29 cellular contexts compared by ENCODE assay signal in genomic region chr4:7383251-7383650, GRCh38. TPM values are rescaled to one million over a fixed set of nuclear protein-coding genes. Genes with fewer than 3 reads are reported as not detected.
DNase-seq lines count a peak whose midpoint lies in the region; ATAC-seq and TF ChIP-seq lines count a peak whose summit lies in the region.
"Had no signal": no experiment of that assay in that cellular context is flagged by ENCODE, and none has a peak within 500 bp of the region (broad histone marks: within the 10 kb centered on the region; RNA-seq: fewer than 3 reads in every experiment).

No MANE protein-coding gene starts in this region.

- no peaks in the 10 kb centered on the region for H3K79me2 ChIP-seq in GM23338 (replicated peaks; ENCODE audit: insufficient read depth)

- no peak overlapping the region for H2AFZ ChIP-seq in GM23338

- peaks cover 6 to 11% (median 9%) of the 10 kb centered on the region in 11 experiments for H3K9me3 ChIP-seq in BLaER1 treated with 17β-estradiol and CSF1 and Interleukin-3, amounts not matched to agents 10 nM and 100 nM (replicated peaks in 1 of 11)
- H3K9me3 ChIP-seq: right lobe of liver had no signal

- H3K27me3 ChIP-seq in BLaER1 treated with 17β-estradiol and CSF1 and Interleukin-3, amounts not matched to agents 10 nM and 100 nM = peaks cover 0 to 10% (median 0%) of the 10 kb centered on the region in 11 experiments; a peak in 2 of 22 replicates
- no peaks in the 10 kb centered on the region for H3K27me3 ChIP-seq in GM23338 (ENCODE audit: insufficient read depth)
- H3K27me3 ChIP-seq: right lobe of liver had no signal

- no peak for TF ChIP-seq CTCF in GM23338 (conservative IDR thresholded peaks at IDR 0.05; ENCODE audit: low read depth in 2 of 2)

- ATAC-seq in activated naive CD8-positive, alpha-beta T cell treated with anti-CD3 and anti-CD28 coated beads, Interleukin-2, amount 50 U/mL, for 24 hours = no peak
- no peak for ATAC-seq in GM23338
- ATAC-seq: activated CD8-positive, alpha-beta memory T cell treated with anti-CD3 and anti-CD28 coated beads, Interleukin-2, amount 10 ng/mL, durations not matched to agents 7 days and 5 days; esophagus mucosa; right lobe of liver had no signal

- peaks cover 5% of the 10 kb centered on the region for H3K27me3 Mint-ChIP-seq in activated naive CD8-positive, alpha-beta T cell treated with anti-CD3 and anti-CD28 coated beads, Interleukin-2, amount 50 U/mL, for 24 hours
- peaks cover 9% of the 10 kb centered on the region for H3K27me3 Mint-ChIP-seq in GM23338 (ENCODE audit: insufficient read depth, low read depth, poor library complexity)
- H3K27me3 Mint-ChIP-seq: activated CD8-positive, alpha-beta memory T cell treated with anti-CD3 and anti-CD28 coated beads, Interleukin-2, amount 10 ng/mL, durations not matched to agents 7 days and 5 days had no signal

- no peaks in the 10 kb centered on the region for H3K36me3 Mint-ChIP-seq in activated naive CD8-positive, alpha-beta T cell treated with anti-CD3 and anti-CD28 coated beads, Interleukin-2, amount 50 U/mL, for 24 hours (ENCODE audit: low read depth)
- H3K36me3 Mint-ChIP-seq in GM23338 (ENCODE audit: low read depth) = no peaks in the 10 kb centered on the region
- H3K36me3 Mint-ChIP-seq: activated CD8-positive, alpha-beta memory T cell treated with anti-CD3 and anti-CD28 coated beads, Interleukin-2, amount 10 ng/mL, durations not matched to agents 7 days and 5 days; activated naive CD4-positive, alpha-beta T cell treated with anti-CD3 and anti-CD28 coated beads, Interleukin-2, amount 50 U/mL, for 24 hours; CD4-positive, CD25-positive, alpha-beta regulatory T cell had no signal

- peak; percentile 25 for DNase-seq in G401 (ENCODE audit: low spot score)
- peak; percentile 24 for DNase-seq in cerebellum (ENCODE audit: low spot score)
- DNase-seq in mesenteric fat pad (ENCODE audit: low spot score) = peak; percentile 72
- no peak for DNase-seq in activated naive CD8-positive, alpha-beta T cell treated with anti-CD3 and anti-CD28 coated beads, Interleukin-2, amount 50 U/mL, for 24 hours
- no peak for DNase-seq in GM23338 (ENCODE audit: low spot score)
- DNase-seq in dedifferentiated amniotic fluid mesenchymal stem cell (ENCODE audit: extremely low spot score) = no peak
- no peak for DNase-seq in NCI-H187 treated with DMSO at 0.1 percent for 48 hours (lab: John Stamatoyannopoulos, UW)
- DNase-seq: activated CD4-positive, alpha-beta T cell treated with anti-CD3 and anti-CD28 coated beads, Interleukin-2, amount 50 U/mL, for 1 hour; activated CD8-positive, alpha-beta memory T cell treated with anti-CD3 and anti-CD28 coated beads, Interleukin-2, amount 10 ng/mL, durations not matched to agents 7 days and 5 days; caudate nucleus; CD4-positive, CD25-positive, alpha-beta regulatory T cell; DMS153; effector CD8-positive, alpha-beta T cell; foreskin melanocyte; hypothalamus; NCI-H1105; NCI-H2081 treated with DMSO at 0.1 percent for 48 hours; NCI-H510A; right lobe of liver; stimulated activated naive CD4-positive, alpha-beta T cell treated with Interleukin-2 at 50 U/mL for 16 hours had no signal

- H3K4me1 Mint-ChIP-seq in activated naive CD8-positive, alpha-beta T cell treated with anti-CD3 and anti-CD28 coated beads, Interleukin-2, amount 50 U/mL, for 24 hours = no peaks in the 10 kb centered on the region
- no peaks in the 10 kb centered on the region; the same call in 2 of the 3 replicates for H3K4me1 Mint-ChIP-seq in GM23338
- H3K4me1 Mint-ChIP-seq: activated CD8-positive, alpha-beta memory T cell treated with anti-CD3 and anti-CD28 coated beads, Interleukin-2, amount 10 ng/mL, durations not matched to agents 7 days and 5 days; activated naive CD4-positive, alpha-beta T cell treated with anti-CD3 and anti-CD28 coated beads, Interleukin-2, amount 50 U/mL, for 24 hours; CD4-positive, CD25-positive, alpha-beta regulatory T cell had no signal

- H3K4me3 Mint-ChIP-seq in activated naive CD8-positive, alpha-beta T cell treated with anti-CD3 and anti-CD28 coated beads, Interleukin-2, amount 50 U/mL, for 24 hours = no peak overlapping the region
- H3K4me3 Mint-ChIP-seq in GM23338 = no peak overlapping the region
- H3K4me3 Mint-ChIP-seq: activated CD8-positive, alpha-beta memory T cell treated with anti-CD3 and anti-CD28 coated beads, Interleukin-2, amount 10 ng/mL, durations not matched to agents 7 days and 5 days; activated naive CD4-positive, alpha-beta T cell treated with anti-CD3 and anti-CD28 coated beads, Interleukin-2, amount 50 U/mL, for 24 hours; activated T-helper 1 cell treated with anti-CD3 and anti-CD28 coated beads, Interleukin-12 subunit alpha, Interleukin-12 subunit beta, Interleukin-2, Interleukin-4 antibody, amounts not matched to agents 30 ng/mL and 10 ng/mL and 1 ng/mL, durations not matched to agents 14 hours and 24 hours and 36 hours; CD4-positive, CD25-positive, alpha-beta regulatory T cell; T-helper 2 cell treated with Interferon-gamma antibody and Interleukin-4, amounts not matched to agents 5 μg/mL and 100 μg/mL, for 36 hours had no signal

- peaks cover 8% of the 10 kb centered on the region for H3K9me3 Mint-ChIP-seq in activated naive CD8-positive, alpha-beta T cell treated with anti-CD3 and anti-CD28 coated beads, Interleukin-2, amount 50 U/mL, for 24 hours
- H3K9me3 Mint-ChIP-seq in GM23338 = no peaks in the 10 kb centered on the region
- H3K9me3 Mint-ChIP-seq: activated naive CD4-positive, alpha-beta T cell treated with anti-CD3 and anti-CD28 coated beads, Interleukin-2, amount 50 U/mL, for 24 hours had no signal

- H3K27ac ChIP-seq in BLaER1 treated with 17β-estradiol and CSF1 and Interleukin-3, amounts not matched to agents 10 nM and 100 nM = peak overlapping the region in 3 of 11 experiments; percentile 18 to 81 (median 66); a peak in 2 of 22 replicates
- no peak overlapping the region for H3K27ac ChIP-seq in GM23338 (ENCODE audit: low read depth)
- H3K27ac ChIP-seq: right lobe of liver, VCaP had no signal

- 0 out of 2 replicates have a peak, but pooled peaks cover 4% of the 10 kb centered on the region for H3F3A ChIP-seq in GM23338 (replicated peaks; ENCODE audit: low read depth)

- no peaks in the 10 kb centered on the region for H3K9me2 ChIP-seq in GM23338 (ENCODE audit: insufficient read depth)

- in situ Hi-C loops in G401 (cut with HindIII; ENCODE audit: low sequenced_read_pairs) = no loop called here

- H3K4me3 ChIP-seq in BLaER1 treated with 17β-estradiol and CSF1 and Interleukin-3, amounts not matched to agents 10 nM and 100 nM = no peak overlapping the region
- H3K4me3 ChIP-seq in GM23338 = no peak overlapping the region
- H3K4me3 ChIP-seq: right lobe of liver had no signal

- peaks cover 0 to 6% (median 0%) of the 10 kb centered on the region in 11 experiments; a peak in 1 of 22 replicates for H3K36me3 ChIP-seq in BLaER1 treated with 17β-estradiol and CSF1 and Interleukin-3, amounts not matched to agents 10 nM and 100 nM
- no peaks in the 10 kb centered on the region for H3K36me3 ChIP-seq in GM23338 (ENCODE audit: insufficient read depth)
- H3K36me3 ChIP-seq: right lobe of liver had no signal

- H3K27ac Mint-ChIP-seq in activated naive CD8-positive, alpha-beta T cell treated with anti-CD3 and anti-CD28 coated beads, Interleukin-2, amount 50 U/mL, for 24 hours = no peak overlapping the region
- H3K27ac Mint-ChIP-seq in GM23338 = no peak overlapping the region
- H3K27ac Mint-ChIP-seq: activated CD8-positive, alpha-beta memory T cell treated with anti-CD3 and anti-CD28 coated beads, Interleukin-2, amount 10 ng/mL, durations not matched to agents 7 days and 5 days; activated naive CD4-positive, alpha-beta T cell treated with anti-CD3 and anti-CD28 coated beads, Interleukin-2, amount 50 U/mL, for 24 hours; activated T-helper 1 cell treated with anti-CD3 and anti-CD28 coated beads, Interleukin-12 subunit alpha, Interleukin-12 subunit beta, Interleukin-2, Interleukin-4 antibody, amounts not matched to agents 30 ng/mL and 10 ng/mL and 1 ng/mL, durations not matched to agents 14 hours and 24 hours and 36 hours; CD4-positive, CD25-positive, alpha-beta regulatory T cell; T-helper 2 cell treated with Interferon-gamma antibody and Interleukin-4, amounts not matched to agents 5 μg/mL and 100 μg/mL, for 36 hours had no signal

- H4K20me1 ChIP-seq in BLaER1 treated with 17β-estradiol and CSF1 and Interleukin-3, amounts not matched to agents 10 nM and 100 nM = no peaks in the 10 kb centered on the region
- no peaks in the 10 kb centered on the region for H4K20me1 ChIP-seq in GM23338 (replicated peaks; ENCODE audit: insufficient read depth)

- peak overlapping the region in 8 of 11 experiments; percentile 72 to 94 (median 88); a peak in 15 of 22 replicates for H3K4me2 ChIP-seq in BLaER1 treated with 17β-estradiol and CSF1 and Interleukin-3, amounts not matched to agents 10 nM and 100 nM
- no peak overlapping the region for H3K4me2 ChIP-seq in GM23338

- H3K4me1 ChIP-seq in BLaER1 treated with 17β-estradiol and CSF1 and Interleukin-3, amounts not matched to agents 10 nM and 100 nM = peaks cover 36 to 83% (median 80%) of the 10 kb centered on the region in 10 experiments
- H3K4me1 ChIP-seq in GM23338 (ENCODE audit: insufficient read depth) = no peaks in the 10 kb centered on the region
- H3K4me1 ChIP-seq: right lobe of liver had no signal

- H3K9ac ChIP-seq in BLaER1 treated with 17β-estradiol and CSF1 and Interleukin-3, amounts not matched to agents 10 nM and 100 nM = peak overlapping the region in 3 of 11 experiments; percentile 13 to 74 (median 38); a peak in 3 of 22 replicates

TF ChIP-seq in GM23338, 12 proteins besides CTCF, POLR2A, EP300 and RAD21 (continues in another document):
- no peak for TF ChIP-seq EZH2phosphoT487 (IDR thresholded peaks at IDR 0.05; ENCODE audit: unreplicated experiment)
- TF ChIP-seq CREB1 (CRISPR knock-in tag; IDR thresholded peaks at IDR 0.05; ENCODE audit: low read depth) = no peak

RNA-seq across cellular contexts. Expression of gene PSAPL1, which starts 51.5 kb away (rescaled TPM):
- total RNA-seq in G401 (2014; rRNA removed; shearing (Covaris generic)) = not detected in 2 replicates
- total RNA-seq in cerebellum = not detected
- total RNA-seq in mesenteric fat pad = not detected
- total RNA-seq in GM23338 (2014; rRNA removed; shearing (Covaris generic)) = not detected in 2 replicates
- polyA plus RNA-seq in GM23338 (2016; fragmentation: Nextera tagmentation; extraction: Ambion mirVana) = not detected in 2 replicates
- total RNA-seq: activated CD8-positive, alpha-beta memory T cell treated with anti-CD3 and anti-CD28 coated beads, Interleukin-2, amount 10 ng/mL, durations not matched to agents 7 days and 5 days; activated T-helper 1 cell treated with anti-CD3 and anti-CD28 coated beads, Interleukin-12 subunit alpha, Interleukin-12 subunit beta, Interleukin-2, Interleukin-4 antibody, amounts not matched to agents 30 ng/mL and 10 ng/mL and 1 ng/mL, durations not matched to agents 14 hours and 24 hours and 36 hours; CD4-positive, CD25-positive, alpha-beta regulatory T cell; esophagus mucosa; HT-29; M059J; right lobe of liver had no signal
- polyA plus RNA-seq: CD4-positive, CD25-positive, alpha-beta regulatory T cell; neural cell had no signal

Comparison
In these comparisons a context has a peak if more than half of its experiments do, and no peak if none do; other contexts are left out.
1. DNase-seq: peak in G401 (single experiment), cerebellum (single experiment) and mesenteric fat pad (single experiment); none in activated naive CD8-positive, alpha-beta T cell treated with anti-CD3 and anti-CD28 coated beads, Interleukin-2, amount 50 U/mL, for 24 hours (single experiment), GM23338 (single experiment), dedifferentiated amniotic fluid mesenchymal stem cell (single experiment) and NCI-H187 treated with DMSO at 0.1 percent for 48 hours (single experiment).